Comparison of ENCODE assay signal across 23 cellular contexts in the genomic region with DNA sequence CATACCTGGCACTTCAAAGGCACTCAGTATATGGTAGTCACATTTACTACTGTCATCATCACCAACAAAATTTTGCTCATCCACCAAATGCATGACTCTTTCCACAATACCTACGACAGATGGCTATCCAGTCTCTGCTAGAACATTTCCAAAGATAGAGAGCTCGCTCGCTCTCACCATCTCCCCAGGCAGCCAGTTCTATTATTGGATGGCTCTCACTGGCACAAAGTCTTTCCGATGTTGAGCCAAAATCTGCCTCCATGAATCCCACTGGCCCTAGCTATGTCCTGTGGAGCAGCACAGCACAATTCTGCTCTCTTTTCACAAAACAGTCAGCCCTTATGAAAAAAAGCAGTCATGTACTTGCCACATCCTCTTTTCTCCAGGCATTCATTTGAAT.
DNase-seq lines count a peak whose midpoint lies in the region; ATAC-seq and TF ChIP-seq lines count a peak whose summit lies in the region.
"Had no signal": no experiment of that assay in that cellular context is flagged by ENCODE, and none has a peak within 500 bp of the region (broad histone marks: within the 10 kb centered on the region; RNA-seq: fewer than 3 reads in every experiment).

No MANE protein-coding gene starts in this region.

- no peak overlapping the region for H3K4me3 ChIP-seq in dorsolateral prefrontal cortex
- H3K4me3 ChIP-seq: BLaER1, SJSA1 had no signal

- ATAC-seq in Right ventricle myocardium superior (ENCODE audit: poor library complexity) (peak; percentile 63), Right ventricle myocardium inferior (no peak)
- ATAC-seq: HCT116, HepG2, PC-3 had no signal

- DNase-seq in Right ventricle myocardium superior (no peak), Right ventricle myocardium inferior (ENCODE audit: missing footprints) (no peak), NCI-H1694 treated with DMSO at 0.1 percent for 48 hours (lab: John Stamatoyannopoulos, UW) (peak; percentile 23), dorsolateral prefrontal cortex (peak in 5 of 10 donors; percentile 56 to 85 (median 61)), SKM-1 (lab: John Stamatoyannopoulos, UW; ENCODE audit: unreplicated experiment) (no peak), NCI-H1436 treated with DMSO at 0.1 percent for 48 hours (lab: John Stamatoyannopoulos, UW) (no peak)
- DNase-seq: 8988T; CD4-positive, CD25-positive, alpha-beta regulatory T cell; DMS153; DND-41; Karpas-422; NCI-H1092; NCI-H1436; NCI-H2029; NCI-H526; NCI-H82; NK-92 treated with Interleukin-12 subunit alpha and Interleukin-12 subunit beta, amount 100 ng/mL, for 24 hours; PC-3 had no signal

- TF ChIP-seq CTCF in dorsolateral prefrontal cortex (IDR thresholded peaks at IDR 0.05 in 54 of 56, conservative IDR thresholded peaks at IDR 0.05 in 2 of 56; ENCODE audit: low read depth in 1 of 56, partially characterized antibody in 56 of 56), result no peak

- H3K27ac ChIP-seq in dorsolateral prefrontal cortex (peak overlapping the region in 35 of 59 donors; percentile 7 to 91 (median 54)), temporal lobe (ENCODE audit: low read depth, low read length) (peak overlapping the region; percentile 48)
- H3K27ac ChIP-seq: BLaER1, SJSA1 had no signal

- H3K27me3 ChIP-seq in dorsolateral prefrontal cortex, result peaks cover 0 to 22% (median 0%) of the 10 kb centered on the region in 45 donors
- H3K27me3 ChIP-seq: BLaER1, SJSA1 had no signal

- intact Hi-C loops in Right ventricle myocardium superior (cut with DNase I), result no loop called here
- intact Hi-C loops in Right ventricle myocardium inferior (cut with DNase I), result no loop called here
- intact Hi-C loops in dorsolateral prefrontal cortex (cut with DNase I), result no loop called here
